Comparison of ENCODE assay signal across 8 cellular contexts in genomic region chr1:161763522-161764098, GRCh38. TPM values are rescaled to one million over a fixed set of nuclear protein-coding genes. Genes with fewer than 3 reads are reported as not detected.
A peak's percentile ranks its signal among the peaks of the same experiment; 100 is the strongest.
DNase-seq lines count a peak whose midpoint lies in the region; ATAC-seq and TF ChIP-seq lines count a peak whose summit lies in the region.

No MANE protein-coding gene starts in this region.

- peak; percentile 67 for TF ChIP-seq CTCF in kidney epithelial cell (IDR thresholded peaks at IDR 0.05; ENCODE audit: insufficient read depth, low read length, poor library complexity, severe bottlenecking)

- H3K36me3 Mint-ChIP-seq in activated CD4-positive, alpha-beta T cell treated with anti-CD3 and anti-CD28 coated beads for 36 hours (ENCODE audit: low read depth) = peaks cover 12% of the 10 kb centered on the region

- CTCF ChIA-PET in activated CD4-positive, alpha-beta T cell treated with anti-CD3 and anti-CD28 coated beads for 36 hours (lab: Charles Lee) = interaction anchor here (0.7 to 3.4 kb wide), 6 partner anchors 8 to 274 kb away, joined by 3 to 28 read pairs (median 16); partner anchors contain the start of gene DUSP12

- peak; percentile 65 for DNase-seq in activated CD4-positive, alpha-beta T cell treated with anti-CD3 and anti-CD28 coated beads for 36 hours
- no peak for DNase-seq in activated CD4-positive, alpha-beta T cell treated with anti-CD3 and anti-CD28 coated beads for 1 hour
- DNase-seq in NCI-H526 treated with DMSO at 0.1 percent for 48 hours (lab: John Stamatoyannopoulos, UW) = peak; percentile 30
- DNase-seq in activated effector memory CD4-positive, alpha-beta T cell treated with anti-CD3 and anti-CD28 coated beads, Interleukin-2, amount 50 U/mL, for 16 hours = peak; percentile 76
- no peak for DNase-seq in kidney epithelial cell (ENCODE audit: low read depth)
- no peak for DNase-seq in middle frontal gyrus (ENCODE audit: extremely low spot score, low spot score)
- no peak for DNase-seq in GM19240 (ENCODE audit: insufficient read length, low spot score)

- H3K4me3 Mint-ChIP-seq in activated CD4-positive, alpha-beta T cell treated with anti-CD3 and anti-CD28 coated beads for 36 hours = peak overlapping the region; percentile 44

- ATAC-seq in activated CD4-positive, alpha-beta T cell treated with anti-CD3 and anti-CD28 coated beads for 36 hours = peak; percentile 53
- no peak for ATAC-seq in HG03045 (IDR thresholded peaks at IDR 0.05; ENCODE audit: unreplicated experiment)

- H3K27ac Mint-ChIP-seq in activated CD4-positive, alpha-beta T cell treated with anti-CD3 and anti-CD28 coated beads for 36 hours = peak overlapping the region; percentile 81

- H3K4me1 Mint-ChIP-seq in activated CD4-positive, alpha-beta T cell treated with anti-CD3 and anti-CD28 coated beads for 36 hours = peaks cover 41% of the 10 kb centered on the region

- no peaks in the 10 kb centered on the region for H3K27me3 ChIP-seq in kidney epithelial cell (ENCODE audit: control insufficient read depth, insufficient read depth, low read length)

- H3K9me3 Mint-ChIP-seq in activated CD4-positive, alpha-beta T cell treated with anti-CD3 and anti-CD28 coated beads for 36 hours (ENCODE audit: low read depth) = no peaks in the 10 kb centered on the region

- POLR2A ChIA-PET in activated CD4-positive, alpha-beta T cell treated with anti-CD3 and anti-CD28 coated beads for 36 hours (lab: Charles Lee) = no interaction called here

- no peak overlapping the region for H3K4me3 ChIP-seq in kidney epithelial cell (ENCODE audit: low read depth, low read length)

- H3K27me3 Mint-ChIP-seq in activated CD4-positive, alpha-beta T cell treated with anti-CD3 and anti-CD28 coated beads for 36 hours = no peaks in the 10 kb centered on the region

- no peaks in the 10 kb centered on the region for H3K36me3 ChIP-seq in kidney epithelial cell (ENCODE audit: control insufficient read depth, insufficient read depth, low read length)

- intact Hi-C loops in activated CD4-positive, alpha-beta T cell treated with anti-CD3 and anti-CD28 coated beads for 36 hours (cut with DNase I, micrococcal nuclease) = loop anchor here (1.0 to 10.0 kb wide), 2 partner anchors 271 to 274 kb away; no protein-coding TSS in a partner anchor

RNA-seq across cellular contexts. Expression of gene ATF6, which starts 2.5 kb away (rescaled TPM):
- total RNA-seq in activated CD4-positive, alpha-beta T cell treated with anti-CD3 and anti-CD28 coated beads for 36 hours = 10 to 100 TPM; 23.7 to 31.9 TPM
- 38.6 and 41.1 TPM in 2 replicates for total RNA-seq in kidney epithelial cell

RNA-seq across cellular contexts. Expression of gene DUSP12, which starts 14.0 kb away (rescaled TPM):
- total RNA-seq in activated CD4-positive, alpha-beta T cell treated with anti-CD3 and anti-CD28 coated beads for 36 hours = 10 to 100 TPM; 28.0 to 28.1 TPM
- 48.0 and 49.7 TPM in 2 replicates for total RNA-seq in kidney epithelial cell

RNA-seq across cellular contexts. Expression of gene FCRLB, which starts 42.3 kb away (rescaled TPM):
- not detected for total RNA-seq in activated CD4-positive, alpha-beta T cell treated with anti-CD3 and anti-CD28 coated beads for 36 hours
- total RNA-seq in kidney epithelial cell = 1.1 and 2.6 TPM in 2 replicates

RNA-seq across cellular contexts. Expression of gene FCRLA, which starts 56.6 kb away (rescaled TPM):
- not detected for total RNA-seq in activated CD4-positive, alpha-beta T cell treated with anti-CD3 and anti-CD28 coated beads for 36 hours
- 0.88 and 2.1 TPM in 2 replicates for total RNA-seq in kidney epithelial cell

Comparison
In these comparisons a context has a peak if more than half of its experiments do, and no peak if none do; other contexts are left out.
1. DNase-seq: peak in activated CD4-positive, alpha-beta T cell treated with anti-CD3 and anti-CD28 coated beads for 36 hours (single experiment), NCI-H526 treated with DMSO at 0.1 percent for 48 hours (single experiment) and activated effector memory CD4-positive, alpha-beta T cell treated with anti-CD3 and anti-CD28 coated beads, Interleukin-2, amount 50 U/mL, for 16 hours (single experiment); none in activated CD4-positive, alpha-beta T cell treated with anti-CD3 and anti-CD28 coated beads for 1 hour (single experiment), kidney epithelial cell (single experiment), middle frontal gyrus (single experiment) and GM19240 (single experiment).